In the genomic region with DNA sequence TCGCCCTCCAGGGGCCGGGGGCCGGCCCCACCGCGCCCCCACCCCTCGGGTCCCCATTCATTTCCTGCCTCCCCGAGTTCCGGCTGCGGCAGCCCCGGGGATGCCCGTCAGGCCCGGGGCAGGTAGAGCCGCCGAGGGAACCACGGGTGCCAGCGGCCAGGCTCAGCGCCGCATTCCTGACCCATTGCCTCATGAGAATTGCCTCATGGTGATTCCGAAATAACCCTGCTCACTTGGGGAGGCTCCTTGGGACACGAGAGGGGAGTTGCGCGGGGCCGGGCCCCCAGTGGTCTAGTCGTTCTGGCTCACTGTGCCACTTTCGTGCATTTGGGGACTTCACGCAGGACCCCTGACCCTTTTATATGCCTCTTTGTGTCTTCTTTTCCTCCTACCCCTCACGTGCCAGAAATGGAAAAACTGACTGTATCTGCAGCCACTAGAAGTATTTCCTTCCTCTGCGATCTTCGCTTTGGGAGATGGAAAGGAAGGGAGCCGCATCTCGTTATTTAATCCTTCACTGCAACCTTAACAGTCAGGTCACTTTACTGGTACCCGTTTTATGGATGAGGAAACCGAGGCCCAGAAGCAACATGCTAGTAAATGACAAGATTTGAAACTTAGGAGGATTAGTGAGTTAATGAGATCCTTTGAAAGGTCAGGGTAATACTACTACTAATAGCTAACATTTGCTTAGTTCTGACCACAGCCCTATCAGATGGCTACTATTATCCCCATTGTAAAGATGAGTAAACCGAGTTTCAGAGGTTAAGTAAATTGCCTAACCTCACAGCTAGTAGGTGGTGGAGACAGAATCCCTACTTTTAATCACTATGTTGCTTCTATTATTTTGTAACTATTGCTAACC, we compare ENCODE assay signal across 8 cellular contexts. TPM values are rescaled to one million over a fixed set of nuclear protein-coding genes. Genes with fewer than 3 reads are reported as not detected.
DNase-seq lines count a peak whose midpoint lies in the region; ATAC-seq and TF ChIP-seq lines count a peak whose summit lies in the region.

No MANE protein-coding gene starts in this region.

- intact Hi-C loops in uterus (cut with DNase I; ENCODE audit: low total_unique reads): no loop called here

- TF ChIP-seq POLR2A in uterus (IDR thresholded peaks at IDR 0.05): no peak

- DNase-seq in AG09309 (ENCODE audit: low read depth) (peak; percentile 46), T1000 (lab: John Stamatoyannopoulos, UW) (peak; percentile 74), epithelial cell of esophagus (ENCODE audit: low read depth) (peak; percentile 92), uterus (peak; percentile 75 to 77), germinal center (ENCODE audit: low spot score) (no peak)

- H3K9me3 ChIP-seq in mucosa of rectum (ENCODE audit: control insufficient read depth in 2 of 2, low read length in 2 of 2): no peaks in the 10 kb centered on the region
- H3K9me3 ChIP-seq in uterus: no peaks in the 10 kb centered on the region

- H3K27ac ChIP-seq in mucosa of rectum (ENCODE audit: low read depth in 2 of 2, low read length in 2 of 2) (peak overlapping the region; percentile 92 to 94), uterus (peak overlapping the region; percentile 96)

- H3K36me3 ChIP-seq in mucosa of rectum (ENCODE audit: control insufficient read depth in 2 of 2, insufficient read depth in 2 of 2, low read length in 2 of 2): no peaks in the 10 kb centered on the region
- no peaks in the 10 kb centered on the region for H3K36me3 ChIP-seq in uterus

- H3K4me1 ChIP-seq in mucosa of rectum (ENCODE audit: control insufficient read depth in 2 of 2, insufficient read depth in 2 of 2, low read length in 2 of 2) (peaks cover 4 to 12% of the 10 kb centered on the region in 2 donors), uterus (no peaks in the 10 kb centered on the region)

- H3K4me3 ChIP-seq in AG09309 (ENCODE audit: control insufficient read depth, low read depth, low read length) (peak overlapping the region; percentile 96), epithelial cell of esophagus (ENCODE audit: low read length) (peak overlapping the region; percentile 91), mucosa of rectum (ENCODE audit: low read length in 2 of 2) (peak overlapping the region; percentile 91 to 96), uterus (peak overlapping the region; percentile 78 to 81)

- TF ChIP-seq CTCF in AG09309 (IDR thresholded peaks at IDR 0.05; ENCODE audit: control insufficient read depth, insufficient read depth, low read depth, low read length, missing control alignments) (no peak), epithelial cell of esophagus (IDR thresholded peaks at IDR 0.05; ENCODE audit: insufficient read depth, low read depth, low read length, missing control alignments) (no peak), uterus (IDR thresholded peaks at IDR 0.05) (no peak)

- H3K9ac ChIP-seq in mucosa of rectum (ENCODE audit: low read depth in 1 of 2, low read length in 2 of 2): peak overlapping the region; percentile 88 to 94

- peak; percentile 52 for ATAC-seq in GM18511 (IDR thresholded peaks at IDR 0.05; ENCODE audit: unreplicated experiment)
- ATAC-seq in HG03558 (IDR thresholded peaks at IDR 0.05; ENCODE audit: extremely low read depth, unreplicated experiment): peak; percentile 34

- no peaks in the 10 kb centered on the region for H3K27me3 ChIP-seq in mucosa of rectum (ENCODE audit: control insufficient read depth in 2 of 2, insufficient read depth in 2 of 2, low read length in 2 of 2)
- no peaks in the 10 kb centered on the region for H3K27me3 ChIP-seq in uterus

RNA-seq across cellular contexts. Expression of gene PTPN11, which starts 0.8 kb away (rescaled TPM):
- 100 to 1,000 TPM in 2 of 4 donors, 10 to 100 TPM in 2; 45.3 to 116 (median 76.9) TPM for total RNA-seq in uterus

RNA-seq across cellular contexts. Expression of gene RPL6, which starts 10.1 kb away (rescaled TPM):
- total RNA-seq in uterus: 1,000 to 10,000 TPM; 1,278 to 1,553 (median 1,492) TPM

RNA-seq across cellular contexts. Expression of gene HECTD4, which starts 37.3 kb away (rescaled TPM):
- 10 to 100 TPM; 15.9 to 72.9 (median 45.2) TPM for total RNA-seq in uterus
